Comparison of ENCODE assay signal across 31 cellular contexts in the genomic region with DNA sequence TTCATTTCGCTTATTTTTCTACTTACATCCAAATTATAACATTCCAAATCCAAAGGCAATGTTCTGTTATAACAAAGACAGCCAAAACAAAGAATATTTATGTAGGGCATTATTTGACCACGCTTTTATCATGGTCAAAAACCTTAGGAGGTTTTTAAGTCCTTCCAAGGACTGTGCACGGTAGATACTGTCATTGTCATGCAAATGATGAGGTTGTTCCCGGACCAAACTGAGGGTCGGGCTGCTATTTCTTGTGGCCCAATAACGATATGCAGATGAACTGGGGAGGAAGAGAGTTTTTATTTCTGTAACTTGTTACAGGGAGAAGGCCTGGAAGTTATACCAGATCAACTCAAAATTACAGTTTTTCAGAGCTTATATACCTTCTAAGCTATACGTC. TPM values are rescaled to one million over a fixed set of nuclear protein-coding genes. Genes with fewer than 3 reads are reported as not detected.
"Had no signal": no experiment of that assay in that cellular context is flagged by ENCODE, and none has a peak within 500 bp of the region (broad histone marks: within the 10 kb centered on the region; RNA-seq: fewer than 3 reads in every experiment).

No MANE protein-coding gene starts in this region.

- H3K9me3 ChIP-seq: adrenal gland, esophagus muscularis mucosa, gastrocnemius medialis, heart left ventricle had no signal

- ATAC-seq: activated naive CD8-positive, alpha-beta T cell treated with anti-CD3 and anti-CD28 coated beads, Interleukin-2, amount 50 U/mL, for 24 hours; activated T-cell treated with anti-CD3 and anti-CD28 coated beads, Interleukin-2, amount 50 U/mL, for 72 hours; foreskin keratinocyte; gastrocnemius medialis; heart left ventricle had no signal

- H3K27me3 Mint-ChIP-seq: activated CD4-positive, alpha-beta T cell treated with anti-CD3 and anti-CD28 coated beads, Interleukin-2, amount 10 ng/mL, durations not matched to agents 7 days and 5 days; dendritic cell treated with granulocyte-macrophage colony-stimulating factor and Interleukin-4, amounts not matched to agents 40 ng/mL and 50 ng/mL, for 4 days had no signal

- H3K27ac ChIP-seq: adrenal gland, brain microvascular endothelial cell, coronary artery, dorsolateral prefrontal cortex, esophagus muscularis mucosa, foreskin keratinocyte, gastrocnemius medialis, heart left ventricle had no signal

- H3K27ac Mint-ChIP-seq: activated CD4-positive, alpha-beta memory T cell treated with anti-CD3 and anti-CD28 coated beads, Interleukin-2, amount 10 ng/mL, durations not matched to agents 7 days and 5 days; activated CD4-positive, alpha-beta T cell treated with anti-CD3 and anti-CD28 coated beads, Interleukin-2, amount 10 ng/mL, durations not matched to agents 7 days and 5 days; activated naive CD8-positive, alpha-beta T cell treated with anti-CD3 and anti-CD28 coated beads for 36 hours; activated naive CD8-positive, alpha-beta T cell treated with anti-CD3 and anti-CD28 coated beads, Interleukin-2, amount 50 U/mL, for 24 hours; activated T-cell treated with anti-CD3 and anti-CD28 coated beads, Interleukin-2, amount 50 U/mL, for 24 hours; activated T-cell treated with anti-CD3 and anti-CD28 coated beads, Interleukin-2, amount 50 U/mL, for 72 hours; dendritic cell treated with granulocyte-macrophage colony-stimulating factor and Interleukin-4, amounts not matched to agents 40 ng/mL and 50 ng/mL, for 4 days had no signal

- H3K4me1 Mint-ChIP-seq: activated CD4-positive, alpha-beta T cell treated with anti-CD3 and anti-CD28 coated beads, Interleukin-2, amount 10 ng/mL, durations not matched to agents 7 days and 5 days; activated naive CD8-positive, alpha-beta T cell treated with anti-CD3 and anti-CD28 coated beads for 36 hours; activated naive CD8-positive, alpha-beta T cell treated with anti-CD3 and anti-CD28 coated beads, Interleukin-2, amount 50 U/mL, for 24 hours had no signal

- H3K36me3 Mint-ChIP-seq: activated naive CD8-positive, alpha-beta T cell treated with anti-CD3 and anti-CD28 coated beads for 36 hours had no signal

- DNase-seq: activated CD4-positive, alpha-beta memory T cell treated with anti-CD3 and anti-CD28 coated beads, Interleukin-2, amount 10 ng/mL, durations not matched to agents 7 days and 5 days; activated CD4-positive, alpha-beta T cell treated with anti-CD3 and anti-CD28 coated beads for 1 hour; activated CD4-positive, alpha-beta T cell treated with anti-CD3 and anti-CD28 coated beads for 4 hours; activated CD4-positive, alpha-beta T cell treated with anti-CD3 and anti-CD28 coated beads, Interleukin-2, amount 10 ng/mL, durations not matched to agents 7 days and 5 days; activated CD4-positive, alpha-beta T cell treated with anti-CD3 and anti-CD28 coated beads, Interleukin-2, amount 50 U/mL, for 4 hours; activated CD8-positive, alpha-beta memory T cell treated with anti-CD3 and anti-CD28 coated beads, Interleukin-2, amount 50 U/mL, for 48 hours; activated gamma-delta T cell; activated naive CD4-positive, alpha-beta T cell; activated naive CD4-positive, alpha-beta T cell treated with anti-CD3 and anti-CD28 coated beads, Interleukin-2, amount 50 U/mL, for 16 hours; activated naive CD8-positive, alpha-beta T cell treated with anti-CD3 and anti-CD28 coated beads for 36 hours; activated naive CD8-positive, alpha-beta T cell treated with anti-CD3 and anti-CD28 coated beads, Interleukin-2, amount 50 U/mL, for 24 hours; activated T-cell treated with anti-CD3 and anti-CD28 coated beads for 4 hours; activated T-cell treated with anti-CD3 and anti-CD28 coated beads, Interleukin-2, amount 50 U/mL, for 24 hours; activated T-cell treated with anti-CD3 and anti-CD28 coated beads, Interleukin-2, amount 50 U/mL, for 72 hours; adrenal gland; amygdala; aorta; brain microvascular endothelial cell; dorsolateral prefrontal cortex; effector memory CD4-positive, alpha-beta T cell; erythroblast; foreskin keratinocyte; gastrocnemius medialis; glutamatergic neuron; heart left ventricle; T-helper 2 cell had no signal

- H3K9me3 Mint-ChIP-seq: activated CD4-positive, alpha-beta memory T cell treated with anti-CD3 and anti-CD28 coated beads, Interleukin-2, amount 10 ng/mL, durations not matched to agents 7 days and 5 days; activated CD4-positive, alpha-beta T cell treated with anti-CD3 and anti-CD28 coated beads, Interleukin-2, amount 10 ng/mL, durations not matched to agents 7 days and 5 days; activated naive CD8-positive, alpha-beta T cell treated with anti-CD3 and anti-CD28 coated beads for 36 hours; activated naive CD8-positive, alpha-beta T cell treated with anti-CD3 and anti-CD28 coated beads, Interleukin-2, amount 50 U/mL, for 24 hours; activated T-cell treated with anti-CD3 and anti-CD28 coated beads, Interleukin-2, amount 50 U/mL, for 24 hours; activated T-cell treated with anti-CD3 and anti-CD28 coated beads, Interleukin-2, amount 50 U/mL, for 72 hours; central memory CD8-positive, alpha-beta T cell; dendritic cell treated with granulocyte-macrophage colony-stimulating factor and Interleukin-4, amounts not matched to agents 40 ng/mL and 50 ng/mL, for 4 days had no signal

- H3K4me1 ChIP-seq: adrenal gland, esophagus muscularis mucosa, foreskin keratinocyte, gastrocnemius medialis, heart left ventricle had no signal

- H3K27me3 ChIP-seq: adrenal gland, brain microvascular endothelial cell, dorsolateral prefrontal cortex, esophagus muscularis mucosa, foreskin keratinocyte, gastrocnemius medialis, heart left ventricle had no signal

- H3K36me3 ChIP-seq: adrenal gland, brain microvascular endothelial cell, esophagus muscularis mucosa, gastrocnemius medialis, heart left ventricle had no signal

- H3K4me3 Mint-ChIP-seq: activated CD4-positive, alpha-beta memory T cell treated with anti-CD3 and anti-CD28 coated beads, Interleukin-2, amount 10 ng/mL, durations not matched to agents 7 days and 5 days; activated CD4-positive, alpha-beta T cell treated with anti-CD3 and anti-CD28 coated beads, Interleukin-2, amount 10 ng/mL, durations not matched to agents 7 days and 5 days; activated naive CD8-positive, alpha-beta T cell treated with anti-CD3 and anti-CD28 coated beads for 36 hours; activated naive CD8-positive, alpha-beta T cell treated with anti-CD3 and anti-CD28 coated beads, Interleukin-2, amount 50 U/mL, for 24 hours; activated T-cell treated with anti-CD3 and anti-CD28 coated beads, Interleukin-2, amount 50 U/mL, for 24 hours; activated T-cell treated with anti-CD3 and anti-CD28 coated beads, Interleukin-2, amount 50 U/mL, for 72 hours; central memory CD8-positive, alpha-beta T cell; dendritic cell treated with granulocyte-macrophage colony-stimulating factor and Interleukin-4, amounts not matched to agents 40 ng/mL and 50 ng/mL, for 4 days had no signal

- H3K4me3 ChIP-seq: adrenal gland, coronary artery, dorsolateral prefrontal cortex, esophagus muscularis mucosa, gastrocnemius medialis, heart left ventricle had no signal

RNA-seq across cellular contexts. Expression of a gene that starts 56.6 kb away (rescaled TPM):
- total RNA-seq: activated CD4-positive, alpha-beta memory T cell treated with anti-CD3 and anti-CD28 coated beads, Interleukin-2, amount 10 ng/mL, durations not matched to agents 7 days and 5 days; activated CD4-positive, alpha-beta T cell treated with anti-CD3 and anti-CD28 coated beads, Interleukin-2, amount 10 ng/mL, durations not matched to agents 7 days and 5 days; activated naive CD8-positive, alpha-beta T cell treated with anti-CD3 and anti-CD28 coated beads for 36 hours; activated T-cell treated with anti-CD3 and anti-CD28 coated beads, Interleukin-2, amount 50 U/mL, for 72 hours; T-helper 1 cell treated with Interleukin-12 subunit alpha and Interleukin-12 subunit beta and Interleukin-4 antibody, amounts not matched to agents 30 ng/mL and 1 ng/mL, for 36 hours had no signal
